In genomic region chr15:56879502-56879901, GRCh38 we compare ENCODE assay signal across 18 cellular contexts.
"Had no signal": no experiment of that assay in that cellular context is flagged by ENCODE, and none has a peak within 500 bp of the region (broad histone marks: within the 10 kb centered on the region; RNA-seq: fewer than 3 reads in every experiment).

No MANE protein-coding gene starts in this region.

- H3K27ac ChIP-seq: HL-60, RWPE1 had no signal

- DNase-seq: Karpas-422, KG1, MM.1S, NCI-H1092 treated with DMSO at 0.1 percent for 48 hours, NCI-H1436, NCI-H1694, NCI-H187 treated with DMSO at 0.1 percent for 48 hours, NCI-H2029 treated with DMSO at 0.1 percent for 48 hours, NCI-H2171 treated with DMSO at 0.1 percent for 48 hours, NCI-H345, NCI-H446 treated with DMSO at 0.1 percent for 48 hours, NCI-H510A treated with DMSO at 0.1 percent for 48 hours, NCI-H526, SHP77, SK-N-SH, SW 1271 had no signal

- H3K9me3 ChIP-seq: SK-N-SH had no signal
